In genomic region chr17:51118330-51119195, GRCh38 we compare ENCODE assay signal across 8 cellular contexts. TPM values are rescaled to one million over a fixed set of nuclear protein-coding genes. Genes with fewer than 3 reads are reported as not detected.
A peak's percentile ranks its signal among the peaks of the same experiment; 100 is the strongest.
DNase-seq lines count a peak whose midpoint lies in the region; ATAC-seq and TF ChIP-seq lines count a peak whose summit lies in the region.

No MANE protein-coding gene starts in this region.

- H3K36me3 ChIP-seq in CD4-positive, CD25-positive, alpha-beta regulatory T cell (ENCODE audit: control insufficient read depth, insufficient read depth, low read length), result no peaks in the 10 kb centered on the region
- no peaks in the 10 kb centered on the region for H3K36me3 ChIP-seq in KMS-11 (ENCODE audit: insufficient read depth)

- no peaks in the 10 kb centered on the region for H3K9me3 ChIP-seq in CD4-positive, CD25-positive, alpha-beta regulatory T cell (ENCODE audit: control insufficient read depth in 2 of 2, low read length in 2 of 2)
- no peaks in the 10 kb centered on the region for H3K9me3 ChIP-seq in right cardiac atrium (ENCODE audit: control insufficient read depth, low read length)

- H3K36me3 Mint-ChIP-seq in CD4-positive, CD25-positive, alpha-beta regulatory T cell, result peaks cover 4% of the 10 kb centered on the region
- H3K36me3 Mint-ChIP-seq in T-cell, result no peaks in the 10 kb centered on the region
- H3K36me3 Mint-ChIP-seq in stimulated activated memory B cell treated with anti-CD40 and anti-IgM and Interleukin-4, amounts not matched to agents 10 μg/mL and 1 μg/mL and 100 μg/mL, for 72 hours, result no peaks in the 10 kb centered on the region

- TF ChIP-seq CTCF in KMS-11 (conservative IDR thresholded peaks at IDR 0.05; ENCODE audit: low read depth, low read length), result no peak

- H3K9ac ChIP-seq in KMS-11, result peak overlapping the region; percentile 82; the same call in 1 of the 2 replicates

- peaks cover 31 to 70% (median 52%) of the 10 kb centered on the region in 4 donors for H3K4me1 Mint-ChIP-seq in CD4-positive, CD25-positive, alpha-beta regulatory T cell
- peaks cover 47 to 69% (median 66%) of the 10 kb centered on the region in 3 donors for H3K4me1 Mint-ChIP-seq in T-cell
- peaks cover 63% of the 10 kb centered on the region for H3K4me1 Mint-ChIP-seq in stimulated activated memory B cell treated with anti-CD40 and anti-IgM and Interleukin-4, amounts not matched to agents 10 μg/mL and 1 μg/mL and 100 μg/mL, for 72 hours

- peaks cover 47% of the 10 kb centered on the region for H3K4me1 ChIP-seq in CD4-positive, CD25-positive, alpha-beta regulatory T cell (ENCODE audit: control insufficient read depth, insufficient read depth, low read length, poor library complexity, severe bottlenecking)
- H3K4me1 ChIP-seq in KMS-11 (ENCODE audit: low read depth, poor library complexity, severe bottlenecking) (peaks cover 37% of the 10 kb centered on the region), right cardiac atrium (ENCODE audit: control insufficient read depth, insufficient read depth, low read length) (peaks cover 8% of the 10 kb centered on the region)

- POLR2A ChIA-PET in T-cell (lab: Charles Lee), result interaction anchor here (0.6 to 0.7 kb wide), 6 partner anchors 10 to 155 kb away, joined by 4 to 15 read pairs (median 6); no protein-coding TSS in a partner anchor

- H4K20me1 ChIP-seq in KMS-11 (ENCODE audit: insufficient read depth), result peaks cover 4% of the 10 kb centered on the region; the same call in 1 of the 2 replicates

- peak overlapping the region; percentile 97 for H3K4me3 ChIP-seq in CD4-positive, CD25-positive, alpha-beta regulatory T cell (ENCODE audit: low read depth, low read length)
- H3K4me3 ChIP-seq in KMS-11 (IDR thresholded peaks at IDR 0.05; ENCODE audit: insufficient read depth, low read depth, low read length), result no peak overlapping the region
- peak overlapping the region; percentile 58 for H3K4me3 ChIP-seq in right cardiac atrium (ENCODE audit: low read length)

- peak overlapping the region; percentile 94 to 100 (median 98) for H3K4me3 Mint-ChIP-seq in CD4-positive, CD25-positive, alpha-beta regulatory T cell
- H3K4me3 Mint-ChIP-seq in T-cell, result peak overlapping the region; percentile 84 to 92 (median 90)
- peak overlapping the region; percentile 16 for H3K4me3 Mint-ChIP-seq in stimulated activated memory B cell treated with anti-CD40 and anti-IgM and Interleukin-4, amounts not matched to agents 10 μg/mL and 1 μg/mL and 100 μg/mL, for 72 hours

- ATAC-seq in CD4-positive, CD25-positive, alpha-beta regulatory T cell (ENCODE audit: low read depth in 2 of 2), result no peak
- ATAC-seq in T-cell (replicated peaks in 1 of 4), result no peak
- no peak for ATAC-seq in right cardiac atrium
- no peak for ATAC-seq in stimulated activated memory B cell treated with anti-CD40 and anti-IgM and Interleukin-4, amounts not matched to agents 10 μg/mL and 1 μg/mL and 100 μg/mL, for 72 hours
- no peak for ATAC-seq in HG03097 (IDR thresholded peaks at IDR 0.05; ENCODE audit: low FRiP score, unreplicated experiment)

- peak overlapping the region; percentile 93 for H3K27ac ChIP-seq in CD4-positive, CD25-positive, alpha-beta regulatory T cell (ENCODE audit: insufficient read depth, low read length, poor library complexity, severe bottlenecking)
- H3K27ac ChIP-seq in KMS-11 (no peak overlapping the region), right cardiac atrium (ENCODE audit: low read length) (no peak overlapping the region)

- DNase-seq in CD4-positive, CD25-positive, alpha-beta regulatory T cell, result peak in 1 of 3 donors; percentile 11
- DNase-seq in T-cell (peak in 2 of 34 experiments; percentile 2 to 6), right cardiac atrium (peak in 1 of 3 donors; percentile 43), islet precursor cell (no peak)
- no peak for DNase-seq in effector CD4-positive, alpha-beta T cell

- CTCF ChIA-PET in T-cell (lab: Charles Lee), result interaction anchor here (0.6 to 1.3 kb wide), 6 partner anchors 33 to 163 kb away, joined by 3 to 12 read pairs (median 4); partner anchors contain the start of gene NME1 (in 1 of the 2)

- intact Hi-C loops in right cardiac atrium (cut with DNase I), result loop anchor here in 1 of 4 donors (10.0 kb wide), 1 partner anchor 64 kb away; no protein-coding TSS in a partner anchor

- no peaks in the 10 kb centered on the region for H3K27me3 Mint-ChIP-seq in CD4-positive, CD25-positive, alpha-beta regulatory T cell
- no peaks in the 10 kb centered on the region for H3K27me3 Mint-ChIP-seq in T-cell
- no peaks in the 10 kb centered on the region for H3K27me3 Mint-ChIP-seq in stimulated activated memory B cell treated with anti-CD40 and anti-IgM and Interleukin-4, amounts not matched to agents 10 μg/mL and 1 μg/mL and 100 μg/mL, for 72 hours

- peaks cover 0 to 1% (median 0%) of the 10 kb centered on the region in 7 donors for H3K9me3 Mint-ChIP-seq in CD4-positive, CD25-positive, alpha-beta regulatory T cell
- H3K9me3 Mint-ChIP-seq in T-cell, result no peaks in the 10 kb centered on the region
- H3K9me3 Mint-ChIP-seq in stimulated activated memory B cell treated with anti-CD40 and anti-IgM and Interleukin-4, amounts not matched to agents 10 μg/mL and 1 μg/mL and 100 μg/mL, for 72 hours, result no peaks in the 10 kb centered on the region

- peak overlapping the region; percentile 62 for H3K4me2 ChIP-seq in KMS-11

- H2AFZ ChIP-seq in KMS-11 (ENCODE audit: low read depth), result no peak overlapping the region

- H3K79me2 ChIP-seq in KMS-11 (ENCODE audit: insufficient read depth, low read depth), result peaks cover 53% of the 10 kb centered on the region

- no peaks in the 10 kb centered on the region for H3K27me3 ChIP-seq in CD4-positive, CD25-positive, alpha-beta regulatory T cell (ENCODE audit: control insufficient read depth, insufficient read depth, low read length)
- H3K27me3 ChIP-seq in KMS-11 (ENCODE audit: insufficient read depth, low read depth) (no peaks in the 10 kb centered on the region), right cardiac atrium (ENCODE audit: control insufficient read depth, insufficient read depth) (no peaks in the 10 kb centered on the region)

- WGBS in right cardiac atrium, result 35% methylated on average over 14 of the region's 14 CpGs

- peak overlapping the region; percentile 43 to 98 (median 97) for H3K27ac Mint-ChIP-seq in CD4-positive, CD25-positive, alpha-beta regulatory T cell
- H3K27ac Mint-ChIP-seq in T-cell, result no peak overlapping the region
- H3K27ac Mint-ChIP-seq in stimulated activated memory B cell treated with anti-CD40 and anti-IgM and Interleukin-4, amounts not matched to agents 10 μg/mL and 1 μg/mL and 100 μg/mL, for 72 hours, result no peak overlapping the region

RNA-seq across cellular contexts. Expression of gene SPAG9, which starts 2.1 kb away (rescaled TPM):
- 98.4 TPM for total RNA-seq in CD4-positive, CD25-positive, alpha-beta regulatory T cell
- 1 to 10 TPM; 4.7 to 6.8 (median 5.8) TPM for polyA plus RNA-seq in CD4-positive, CD25-positive, alpha-beta regulatory T cell
- total RNA-seq in T-cell, result 10 to 100 TPM; 48.9 to 61.8 (median 51.9) TPM
- 10 to 100 TPM; 58.4 to 81.0 (median 60.8) TPM for total RNA-seq in right cardiac atrium
- 19.1 TPM for polyA plus RNA-seq in right cardiac atrium

RNA-seq across cellular contexts. Expression of gene NME1, which starts 34.8 kb away (rescaled TPM):
- 14.1 TPM for total RNA-seq in CD4-positive, CD25-positive, alpha-beta regulatory T cell
- polyA plus RNA-seq in CD4-positive, CD25-positive, alpha-beta regulatory T cell, result 10 to 100 TPM; 46.3 to 72.3 (median 55.0) TPM
- total RNA-seq in T-cell (10 to 100 TPM; 17.7 to 28.0 (median 22.1) TPM), right cardiac atrium (10 to 100 TPM; 18.7 to 43.8 (median 25.0) TPM)
- 35.6 TPM for polyA plus RNA-seq in right cardiac atrium

RNA-seq across cellular contexts. Expression of gene NME2, which starts 47.6 kb away (rescaled TPM):
- 167 TPM for total RNA-seq in CD4-positive, CD25-positive, alpha-beta regulatory T cell
- polyA plus RNA-seq in CD4-positive, CD25-positive, alpha-beta regulatory T cell, result 100 to 1,000 TPM; 304 to 341 (median 328) TPM
- total RNA-seq in T-cell (100 to 1,000 TPM; 162 to 290 (median 201) TPM), right cardiac atrium (100 to 1,000 TPM; 311 to 374 (median 327) TPM)
- 488 TPM for polyA plus RNA-seq in right cardiac atrium

Comparison
In these comparisons a context has a peak if more than half of its experiments do, and no peak if none do; other contexts are left out.
1. H3K27ac Mint-ChIP-seq: peak in CD4-positive, CD25-positive, alpha-beta regulatory T cell (3 of 3); none in T-cell (0 of 2) and stimulated activated memory B cell treated with anti-CD40 and anti-IgM and Interleukin-4, amounts not matched to agents 10 μg/mL and 1 μg/mL and 100 μg/mL, for 72 hours (single experiment).
2. H3K4me3 Mint-ChIP-seq: peak in every context shown above with its lines; median percentile 98 in CD4-positive, CD25-positive, alpha-beta regulatory T cell; 90 in T-cell; 16 in stimulated activated memory B cell treated with anti-CD40 and anti-IgM and Interleukin-4, amounts not matched to agents 10 μg/mL and 1 μg/mL and 100 μg/mL, for 72 hours.